In genomic region chr4:122700178-122700725, GRCh38 we compare ENCODE assay signal across 1 cellular context.
TF ChIP-seq lines count a peak whose summit lies in the region.

No MANE protein-coding gene starts in this region.

TF ChIP-seq in K562, 482 proteins besides CTCF, POLR2A, EP300 and RAD21 (continued from another document and continues in another):
- TF ChIP-seq ZFP91 (CRISPR knock-in tag; IDR thresholded peaks at IDR 0.05): peak; percentile 39; the same call in 1 of the 2 replicates
- no peak for TF ChIP-seq ESRRB (CRISPR knock-in tag; IDR thresholded peaks at IDR 0.05; ENCODE audit: borderline replicate concordance)
- no peak for TF ChIP-seq KHSRP (IDR thresholded peaks at IDR 0.05)
- no peak for TF ChIP-seq NCOA1 (IDR thresholded peaks at IDR 0.05; ENCODE audit: low read depth)
- peak; percentile 50; the same call in 1 of the 2 replicates for TF ChIP-seq NFRKB (IDR thresholded peaks at IDR 0.05; ENCODE audit: low read depth)
- TF ChIP-seq AFF4 (CRISPR knock-in tag; IDR thresholded peaks at IDR 0.05): 0 out of 2 replicates have a peak, but pooled peaks have one; percentile 40
- TF ChIP-seq RBM22 (IDR thresholded peaks at IDR 0.05; ENCODE audit: low read depth, low read length, poor library complexity, severe bottlenecking): no peak
- peak; percentile 78 for TF ChIP-seq PHF20 (IDR thresholded peaks at IDR 0.05; ENCODE audit: partially characterized antibody)
- peak; percentile 26; the same call in 1 of the 2 replicates for TF ChIP-seq NR2C1 (IDR thresholded peaks at IDR 0.05)
- no peak for TF ChIP-seq NR2C1 (tag; IDR thresholded peaks at IDR 0.05)
- no peak for TF ChIP-seq SMAD2 (IDR thresholded peaks at IDR 0.05; ENCODE audit: low read depth, low read length)
- TF ChIP-seq BCOR (IDR thresholded peaks at IDR 0.05): no peak
- no peak for TF ChIP-seq ELF4 (CRISPR knock-in tag; IDR thresholded peaks at IDR 0.05)
- TF ChIP-seq MTF1 (CRISPR knock-in tag; IDR thresholded peaks at IDR 0.05; ENCODE audit: borderline replicate concordance): no peak
- no peak for TF ChIP-seq RUNX1 (IDR thresholded peaks at IDR 0.05; ENCODE audit: low read depth)
- TF ChIP-seq, protein P1, sequence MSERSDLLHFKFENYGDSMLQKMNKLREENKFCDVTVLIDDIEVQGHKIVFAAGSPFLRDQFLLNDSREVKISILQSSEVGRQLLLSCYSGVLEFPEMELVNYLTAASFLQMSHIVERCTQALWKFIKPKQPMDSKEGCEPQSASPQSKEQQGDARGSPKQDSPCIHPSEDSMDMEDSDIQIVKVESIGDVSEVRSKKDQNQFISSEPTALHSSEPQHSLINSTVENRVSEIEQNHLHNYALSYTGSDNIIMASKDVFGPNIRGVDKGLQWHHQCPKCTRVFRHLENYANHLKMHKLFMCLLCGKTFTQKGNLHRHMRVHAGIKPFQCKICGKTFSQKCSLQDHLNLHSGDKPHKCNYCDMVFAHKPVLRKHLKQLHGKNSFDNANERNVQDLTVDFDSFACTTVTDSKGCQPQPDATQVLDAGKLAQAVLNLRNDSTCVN (CRISPR knock-in tag; IDR thresholded peaks at IDR 0.05): no peak
- TF ChIP-seq ZNF717 (CRISPR knock-in tag; IDR thresholded peaks at IDR 0.05): no peak
- no peak for TF ChIP-seq THRAP3 (IDR thresholded peaks at IDR 0.05; ENCODE audit: borderline replicate concordance)
- TF ChIP-seq DNMT1 (IDR thresholded peaks at IDR 0.05): no peak
- TF ChIP-seq YY1 (IDR thresholded peaks at IDR 0.05; ENCODE audit: borderline replicate concordance in 1 of 3, control insufficient read depth in 1 of 3, extremely low read depth in 1 of 3, insufficient read depth in 3 of 3, insufficient read length in 1 of 3, insufficient replicate concordance in 2 of 3, low read depth in 1 of 3, low read length in 2 of 3): no peak
- TF ChIP-seq, protein P2, sequence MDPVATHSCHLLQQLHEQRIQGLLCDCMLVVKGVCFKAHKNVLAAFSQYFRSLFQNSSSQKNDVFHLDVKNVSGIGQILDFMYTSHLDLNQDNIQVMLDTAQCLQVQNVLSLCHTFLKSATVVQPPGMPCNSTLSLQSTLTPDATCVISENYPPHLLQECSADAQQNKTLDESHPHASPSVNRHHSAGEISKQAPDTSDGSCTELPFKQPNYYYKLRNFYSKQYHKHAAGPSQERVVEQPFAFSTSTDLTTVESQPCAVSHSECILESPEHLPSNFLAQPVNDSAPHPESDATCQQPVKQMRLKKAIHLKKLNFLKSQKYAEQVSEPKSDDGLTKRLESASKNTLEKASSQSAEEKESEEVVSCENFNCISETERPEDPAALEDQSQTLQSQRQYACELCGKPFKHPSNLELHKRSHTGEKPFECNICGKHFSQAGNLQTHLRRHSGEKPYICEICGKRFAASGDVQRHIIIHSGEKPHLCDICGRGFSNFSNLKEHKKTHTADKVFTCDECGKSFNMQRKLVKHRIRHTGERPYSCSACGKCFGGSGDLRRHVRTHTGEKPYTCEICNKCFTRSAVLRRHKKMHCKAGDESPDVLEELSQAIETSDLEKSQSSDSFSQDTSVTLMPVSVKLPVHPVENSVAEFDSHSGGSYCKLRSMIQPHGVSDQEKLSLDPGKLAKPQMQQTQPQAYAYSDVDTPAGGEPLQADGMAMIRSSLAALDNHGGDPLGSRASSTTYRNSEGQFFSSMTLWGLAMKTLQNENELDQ (CRISPR knock-in tag; IDR thresholded peaks at IDR 0.05; ENCODE audit: borderline replicate concordance): no peak
- TF ChIP-seq BRCA1 (IDR thresholded peaks at IDR 0.05): no peak
- no peak for TF ChIP-seq BRCA1 (CRISPR knock-in tag; IDR thresholded peaks at IDR 0.05)
- TF ChIP-seq ZFP36 (IDR thresholded peaks at IDR 0.05; ENCODE audit: low read depth, low read length, partially characterized antibody): peak; percentile 41
- peak; percentile 78 for TF ChIP-seq ATF7 (IDR thresholded peaks at IDR 0.05)
- TF ChIP-seq ZFX (CRISPR knock-in tag; IDR thresholded peaks at IDR 0.05): peak; percentile 62
- TF ChIP-seq, protein P3, sequence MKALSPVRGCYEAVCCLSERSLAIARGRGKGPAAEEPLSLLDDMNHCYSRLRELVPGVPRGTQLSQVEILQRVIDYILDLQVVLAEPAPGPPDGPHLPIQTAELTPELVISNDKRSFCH (CRISPR knock-in tag; IDR thresholded peaks at IDR 0.05): no peak
- TF ChIP-seq, protein P3 (tag; IDR thresholded peaks at IDR 0.05): 0 out of 2 replicates have a peak, but pooled peaks have one; percentile 59
- no peak for TF ChIP-seq NCOR1 (IDR thresholded peaks at IDR 0.05)
- no peak for TF ChIP-seq ZNF354B (CRISPR knock-in tag; IDR thresholded peaks at IDR 0.05)
- no peak; the same call in 1 of the 2 replicates for TF ChIP-seq SUPT5H (IDR thresholded peaks at IDR 0.05)
- TF ChIP-seq CTBP1 (IDR thresholded peaks at IDR 0.05; ENCODE audit: borderline replicate concordance): peak; percentile 96
- TF ChIP-seq ELF2 (CRISPR knock-in tag; IDR thresholded peaks at IDR 0.05): no peak
- TF ChIP-seq PURB (CRISPR knock-in tag; IDR thresholded peaks at IDR 0.05; ENCODE audit: low read depth): no peak
- TF ChIP-seq REST (CRISPR knock-in tag; IDR thresholded peaks at IDR 0.05; ENCODE audit: low read depth): no peak
- TF ChIP-seq ZNF318 (IDR thresholded peaks at IDR 0.05; ENCODE audit: borderline replicate concordance in 1 of 2, low read depth in 1 of 2): no peak
- TF ChIP-seq, protein P4, sequence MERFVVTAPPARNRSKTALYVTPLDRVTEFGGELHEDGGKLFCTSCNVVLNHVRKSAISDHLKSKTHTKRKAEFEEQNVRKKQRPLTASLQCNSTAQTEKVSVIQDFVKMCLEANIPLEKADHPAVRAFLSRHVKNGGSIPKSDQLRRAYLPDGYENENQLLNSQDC (CRISPR knock-in tag; IDR thresholded peaks at IDR 0.05): no peak
- TF ChIP-seq SMAD3 (CRISPR knock-in tag; conservative IDR thresholded peaks at IDR 0.05): no peak
- TF ChIP-seq TEAD2 (tag; IDR thresholded peaks at IDR 0.05): no peak
- TF ChIP-seq MEF2D (tag; conservative IDR thresholded peaks at IDR 0.05; ENCODE audit: low read depth): no peak
- TF ChIP-seq KLF6 (CRISPR knock-in tag; IDR thresholded peaks at IDR 0.05; ENCODE audit: borderline replicate concordance): no peak
- no peak for TF ChIP-seq ZNF217 (CRISPR knock-in tag; IDR thresholded peaks at IDR 0.05)
- TF ChIP-seq ZNF785 (CRISPR knock-in tag; IDR thresholded peaks at IDR 0.05): no peak
- no peak for TF ChIP-seq CREB1 (IDR thresholded peaks at IDR 0.05)
- TF ChIP-seq CREB1 (CRISPR knock-in tag; IDR thresholded peaks at IDR 0.05): peak; percentile 33; the same call in 1 of the 2 replicates
